Comparison of ENCODE assay signal across 1 cellular context in genomic region chr3:127574880-127575878, GRCh38.
TF ChIP-seq lines count a peak whose summit lies in the region.

No MANE protein-coding gene starts in this region.

TF ChIP-seq in HepG2, 621 proteins besides CTCF, POLR2A, EP300 and RAD21 (continued from another document and continues in another):
- TF ChIP-seq ARID4A (CRISPR knock-in tag; IDR thresholded peaks at IDR 0.05; ENCODE audit: borderline replicate concordance): 0 out of 2 replicates have a peak, but pooled peaks have one; percentile 33
- TF ChIP-seq YY1 (IDR thresholded peaks at IDR 0.05; ENCODE audit: insufficient read depth, insufficient replicate concordance, low read depth, low read length): peak; percentile 25
- no peak for TF ChIP-seq NCOR1 (IDR thresholded peaks at IDR 0.05; ENCODE audit: borderline replicate concordance, low read length)
- no peak for TF ChIP-seq NBN (conservative IDR thresholded peaks at IDR 0.05)
- TF ChIP-seq ZNF687 (CRISPR knock-in tag; IDR thresholded peaks at IDR 0.05): peak; percentile 36
- TF ChIP-seq ZMYM4 (CRISPR knock-in tag; IDR thresholded peaks at IDR 0.05): no peak
- TF ChIP-seq CEBPZ (IDR thresholded peaks at IDR 0.05; ENCODE audit: low read length): no peak
- peak; percentile 14; the same call in 1 of the 2 replicates for TF ChIP-seq HDAC2 (CRISPR knock-in tag; IDR thresholded peaks at IDR 0.05)
- TF ChIP-seq MXD3 (CRISPR knock-in tag; IDR thresholded peaks at IDR 0.05): no peak
- TF ChIP-seq KAT2B (IDR thresholded peaks at IDR 0.05; ENCODE audit: borderline replicate concordance, low read depth, low read length): no peak
- TF ChIP-seq HOXA9 (CRISPR knock-in tag; IDR thresholded peaks at IDR 0.05; ENCODE audit: borderline replicate concordance): peak; percentile 70; the same call in 1 of the 2 replicates
- TF ChIP-seq ZNF556 (CRISPR knock-in tag; IDR thresholded peaks at IDR 0.05; ENCODE audit: borderline replicate concordance): no peak
- TF ChIP-seq LBX2 (CRISPR knock-in tag; IDR thresholded peaks at IDR 0.05; ENCODE audit: borderline replicate concordance): no peak
- TF ChIP-seq ZNF597 (CRISPR knock-in tag; IDR thresholded peaks at IDR 0.05): no peak
- TF ChIP-seq TBX3 (IDR thresholded peaks at IDR 0.05; ENCODE audit: borderline replicate concordance): no peak
- TF ChIP-seq ATF7-NPFF (CRISPR knock-in tag; IDR thresholded peaks at IDR 0.05; ENCODE audit: low read depth): no peak
- no peak for TF ChIP-seq ZFX (CRISPR knock-in tag; IDR thresholded peaks at IDR 0.05; ENCODE audit: low read depth)
- TF ChIP-seq ZBTB43 (CRISPR knock-in tag; conservative IDR thresholded peaks at IDR 0.05): no peak
- TF ChIP-seq ZNF747 (CRISPR knock-in tag; IDR thresholded peaks at IDR 0.05; ENCODE audit: borderline replicate concordance): no peak
- TF ChIP-seq CBX1 (IDR thresholded peaks at IDR 0.05; ENCODE audit: low read depth): no peak
- TF ChIP-seq HMGA1 (CRISPR knock-in tag; conservative IDR thresholded peaks at IDR 0.05): no peak
- no peak for TF ChIP-seq BRCA1 (CRISPR knock-in tag; IDR thresholded peaks at IDR 0.05)
- 0 out of 2 replicates have a peak, but pooled peaks have one; percentile 37 for TF ChIP-seq ZNF414 (CRISPR knock-in tag; IDR thresholded peaks at IDR 0.05)
- no peak for TF ChIP-seq SMARCE1 (IDR thresholded peaks at IDR 0.05; ENCODE audit: borderline replicate concordance)
- TF ChIP-seq AKNA (CRISPR knock-in tag; IDR thresholded peaks at IDR 0.05; ENCODE audit: borderline replicate concordance): no peak
- TF ChIP-seq MXD4 (CRISPR knock-in tag; IDR thresholded peaks at IDR 0.05): no peak
- no peak for TF ChIP-seq EEA1 (CRISPR knock-in tag; IDR thresholded peaks at IDR 0.05; ENCODE audit: borderline replicate concordance)
- TF ChIP-seq ARID5B (CRISPR knock-in tag; IDR thresholded peaks at IDR 0.05): no peak
